Comparison of ENCODE assay signal across 19 cellular contexts in the genomic region with DNA sequence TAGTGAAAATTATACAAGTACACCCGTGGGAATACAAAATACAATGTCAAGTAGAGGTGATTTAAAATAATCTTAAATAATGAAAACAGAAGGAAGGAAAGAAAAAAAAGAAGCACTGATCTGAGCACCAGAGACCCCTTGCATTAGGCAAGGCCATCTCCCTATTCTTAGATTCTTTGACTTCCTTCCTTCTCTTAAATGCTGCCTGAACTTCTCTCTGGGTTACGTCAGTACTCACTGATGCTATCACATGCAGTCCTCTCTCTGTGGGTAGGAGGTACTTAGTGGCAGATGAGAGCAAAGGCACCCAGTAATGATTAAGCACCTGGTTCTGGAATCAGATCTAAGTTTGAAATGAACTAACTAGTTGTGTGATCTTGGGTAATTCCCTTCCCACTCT.
"Had no signal": no experiment of that assay in that cellular context is flagged by ENCODE, and none has a peak within 500 bp of the region (broad histone marks: within the 10 kb centered on the region; RNA-seq: fewer than 3 reads in every experiment).

No MANE protein-coding gene starts in this region.

- H3K4me3 Mint-ChIP-seq: nephron; neural progenitor cell; stimulated activated effector memory CD8-positive, alpha-beta T cell treated with anti-CD3 and anti-CD28 coated beads, Interleukin-12 subunit alpha, Interleukin-12 subunit beta, amount 100 ng/mL, for 72 hours; type B pancreatic cell had no signal

- H3K36me3 Mint-ChIP-seq: stimulated activated effector memory CD8-positive, alpha-beta T cell treated with anti-CD3 and anti-CD28 coated beads, Interleukin-12 subunit alpha, Interleukin-12 subunit beta, amount 100 ng/mL, for 72 hours had no signal

- ATAC-seq: gastroesophageal sphincter; heart right ventricle; left cardiac atrium; left lung; sciatic nerve; stimulated activated effector memory CD8-positive, alpha-beta T cell treated with anti-CD3 and anti-CD28 coated beads, Interleukin-12 subunit alpha, Interleukin-12 subunit beta, amount 100 ng/mL, for 72 hours had no signal

- DNase-seq: cortex of kidney; dorsolateral prefrontal cortex; effector CD4-positive, alpha-beta T cell; glutamatergic neuron; heart right ventricle; hippocampal formation; left cardiac atrium; left lung; stimulated activated CD4-positive, alpha-beta T cell treated with anti-CD3 and anti-CD28 coated beads, Interleukin-12 subunit alpha, Interleukin-12 subunit beta, amount 100 ng/mL, for 4 hours; stimulated activated CD4-positive, alpha-beta T cell treated with anti-CD3 and anti-CD28 coated beads, Interleukin-4, amount 100 ng/mL, for 24 hours; stimulated activated naive CD4-positive, alpha-beta T cell treated with Interleukin-2 at 50 U/mL for 16 hours; stomach; tibial artery had no signal

- H3K27ac Mint-ChIP-seq: nephron; neural progenitor cell; stimulated activated effector memory CD8-positive, alpha-beta T cell treated with anti-CD3 and anti-CD28 coated beads, Interleukin-12 subunit alpha, Interleukin-12 subunit beta, amount 100 ng/mL, for 72 hours; type B pancreatic cell had no signal
